ENCODE assay signal across 8 cellular contexts in genomic region chr1:145965119-145965744, GRCh38.
DNase-seq lines count a peak whose midpoint lies in the region; ATAC-seq lines count a peak whose summit lies in the region.

No MANE protein-coding gene starts in this region.

- no peaks in the 10 kb centered on the region for H3K36me3 ChIP-seq in mucosa of stomach (ENCODE audit: control insufficient read depth, insufficient read depth, low read length)

- H3K27me3 Mint-ChIP-seq in stimulated activated naive CD8-positive, alpha-beta T cell treated with anti-CD3 and anti-CD28 coated beads, Interleukin-15, Interleukin-2, amounts not matched to agents 100 ng/mL and 50 ng/mL, for 24 hours = no peaks in the 10 kb centered on the region

- H3K9me3 Mint-ChIP-seq in stimulated activated naive CD8-positive, alpha-beta T cell treated with anti-CD3 and anti-CD28 coated beads, Interleukin-15, Interleukin-2, amounts not matched to agents 100 ng/mL and 50 ng/mL, for 24 hours = no peaks in the 10 kb centered on the region

- no peak for DNase-seq in stimulated activated naive CD8-positive, alpha-beta T cell treated with anti-CD3 and anti-CD28 coated beads, Interleukin-15, Interleukin-2, amounts not matched to agents 100 U/mL and 50 U/mL, for 24 hours
- DNase-seq in caudate nucleus (lab: John Stamatoyannopoulos, UW) = no peak
- DNase-seq in medulla oblongata (ENCODE audit: extremely low spot score) = no peak
- no peak for DNase-seq in HUDEP-2 (lab: John Stamatoyannopoulos, UW; ENCODE audit: unreplicated experiment in 76 of 76)

- peak overlapping the region; percentile 76 for H3K9ac ChIP-seq in mucosa of stomach (ENCODE audit: low read length)

- H3K27me3 ChIP-seq in mucosa of stomach (ENCODE audit: control insufficient read depth, insufficient read depth, low read length) = peaks cover 21% of the 10 kb centered on the region

- H3K27ac ChIP-seq in caudate nucleus (ENCODE audit: low read depth, low read length) = peak overlapping the region; percentile 87

- H3K4me3 Mint-ChIP-seq in stimulated activated naive CD8-positive, alpha-beta T cell treated with anti-CD3 and anti-CD28 coated beads, Interleukin-15, Interleukin-2, amounts not matched to agents 100 ng/mL and 50 ng/mL, for 24 hours = peak overlapping the region; percentile 97

- H3K4me1 Mint-ChIP-seq in stimulated activated naive CD8-positive, alpha-beta T cell treated with anti-CD3 and anti-CD28 coated beads, Interleukin-15, Interleukin-2, amounts not matched to agents 100 ng/mL and 50 ng/mL, for 24 hours (ENCODE audit: low read depth) = peaks cover 43% of the 10 kb centered on the region

- ATAC-seq in stimulated activated naive CD8-positive, alpha-beta T cell treated with anti-CD3 and anti-CD28 coated beads, Interleukin-15, Interleukin-2, amounts not matched to agents 100 U/mL and 50 U/mL, for 24 hours = no peak
- no peak for ATAC-seq in HG02884 (IDR thresholded peaks at IDR 0.05; ENCODE audit: unreplicated experiment)
- no peak for ATAC-seq in GM19397 (IDR thresholded peaks at IDR 0.05; ENCODE audit: unreplicated experiment)

- H3K4me3 ChIP-seq in mucosa of stomach (ENCODE audit: low read length) = peak overlapping the region; percentile 15

- H3K36me3 Mint-ChIP-seq in stimulated activated naive CD8-positive, alpha-beta T cell treated with anti-CD3 and anti-CD28 coated beads, Interleukin-15, Interleukin-2, amounts not matched to agents 100 ng/mL and 50 ng/mL, for 24 hours (ENCODE audit: low read depth) = peaks cover 12% of the 10 kb centered on the region

- H3K27ac Mint-ChIP-seq in stimulated activated naive CD8-positive, alpha-beta T cell treated with anti-CD3 and anti-CD28 coated beads, Interleukin-15, Interleukin-2, amounts not matched to agents 100 ng/mL and 50 ng/mL, for 24 hours = peak overlapping the region; percentile 86

- H3K9me3 ChIP-seq in mucosa of stomach (ENCODE audit: control insufficient read depth, low read length) = no peaks in the 10 kb centered on the region

- peaks cover 41% of the 10 kb centered on the region for H3K4me1 ChIP-seq in mucosa of stomach (ENCODE audit: control insufficient read depth, insufficient read depth, low read length)
